Comparison of ENCODE assay signal across 17 cellular contexts in genomic region chr2:64874593-64874992, GRCh38.
DNase-seq lines count a peak whose midpoint lies in the region; ATAC-seq, FAIRE-seq and TF ChIP-seq lines count a peak whose summit lies in the region.
"Had no signal": no experiment of that assay in that cellular context is flagged by ENCODE, and none has a peak within 500 bp of the region (broad histone marks: within the 10 kb centered on the region; RNA-seq: fewer than 3 reads in every experiment).

No MANE protein-coding gene starts in this region.

- H3K27me3 ChIP-seq in HepG2 (ENCODE audit: control insufficient read depth in 1 of 2, insufficient read depth in 2 of 2, low read length in 2 of 2) (peaks cover 2 to 9% of the 10 kb centered on the region in 2 experiments; a peak in 2 of 5 replicates), right lobe of liver (no peaks in the 10 kb centered on the region), Karpas-422 (ENCODE audit: low read length) (no peaks in the 10 kb centered on the region)

- H3K9me2 ChIP-seq in Karpas-422 (replicated peaks; ENCODE audit: insufficient read depth, low read length) = no peaks in the 10 kb centered on the region

- no peaks in the 10 kb centered on the region for H3K9me3 Mint-ChIP-seq in stimulated activated naive B cell treated with anti-CD40 and anti-IgM and Interleukin-4, amounts not matched to agents 10 μg/mL and 1 μg/mL and 100 μg/mL, for 72 hours
- H3K9me3 Mint-ChIP-seq: CD4-positive, alpha-beta memory T cell had no signal

- 0 out of 2 replicates have a peak, but pooled peaks cover 8% of the 10 kb centered on the region for H3K4me1 ChIP-seq in HepG2 (ENCODE audit: insufficient read depth, low read length)
- no peaks in the 10 kb centered on the region for H3K4me1 ChIP-seq in right lobe of liver
- peaks cover 14% of the 10 kb centered on the region for H3K4me1 ChIP-seq in Karpas-422 (ENCODE audit: low read length)

- TF ChIP-seq EP300 in HepG2 (IDR thresholded peaks at IDR 0.05; ENCODE audit: low read depth in 2 of 2, low read length in 2 of 2) = no peak
- TF ChIP-seq EP300 in HepG2 (CRISPR knock-in tag; IDR thresholded peaks at IDR 0.05; ENCODE audit: borderline replicate concordance) = no peak

- DNase-seq in HepG2 (ENCODE audit: low spot score) (no peak), right lobe of liver (no peak), Karpas-422 (no peak), DMS114 treated with DMSO at 0.1 percent for 48 hours (lab: John Stamatoyannopoulos, UW; ENCODE audit: unreplicated experiment) (no peak)
- DNase-seq in stimulated activated naive B cell treated with anti-CD40 and anti-IgM and Interleukin-4, amounts not matched to agents 10 μg/mL and 1 μg/mL and 100 μg/mL, for 72 hours = no peak
- DNase-seq: C1 segment of cervical spinal cord; CD4-positive, alpha-beta memory T cell; COR-L47; DMS79; EL; GDM1; GOT3 had no signal

- no peak for TF ChIP-seq RAD21 in HepG2 (CRISPR knock-in tag; IDR thresholded peaks at IDR 0.05)

- H3K79me2 ChIP-seq in HepG2 (ENCODE audit: insufficient read depth, low read length) = no peaks in the 10 kb centered on the region
- no peaks in the 10 kb centered on the region for H3K79me2 ChIP-seq in Karpas-422 (ENCODE audit: low read length)

- POLR2A ChIA-PET in HepG2 (lab: Yijun Ruan, JAX) = no interaction called here

- H3K4me2 ChIP-seq in HepG2 (ENCODE audit: low read depth, low read length) = no peak overlapping the region
- H3K4me2 ChIP-seq in Karpas-422 (ENCODE audit: low read depth, low read length, poor library complexity, severe bottlenecking) = no peak overlapping the region

- H3K9me3 ChIP-seq in HepG2 (ENCODE audit: low read length) (no peaks in the 10 kb centered on the region), right lobe of liver (no peaks in the 10 kb centered on the region), Karpas-422 (ENCODE audit: low read length) (no peaks in the 10 kb centered on the region)
- H3K9me3 ChIP-seq: HAP-1 had no signal

- no peak overlapping the region for H3K4me3 Mint-ChIP-seq in stimulated activated naive B cell treated with anti-CD40 and anti-IgM and Interleukin-4, amounts not matched to agents 10 μg/mL and 1 μg/mL and 100 μg/mL, for 72 hours
- H3K4me3 Mint-ChIP-seq: CD4-positive, alpha-beta memory T cell had no signal

- ATAC-seq in HepG2 (no peak), right lobe of liver (no peak), GM19324 (IDR thresholded peaks at IDR 0.05; ENCODE audit: low FRiP score, unreplicated experiment) (no peak)
- ATAC-seq in stimulated activated naive B cell treated with anti-CD40 and anti-IgM and Interleukin-4, amounts not matched to agents 10 μg/mL and 1 μg/mL and 100 μg/mL, for 72 hours (replicated peaks) = no peak

- no TSS peak for BruUV-seq in HepG2 (replicated peaks; lab: Mats Ljungman, UMichigan)

- H4K20me1 ChIP-seq in HepG2 (ENCODE audit: insufficient read depth, low read length) (no peaks in the 10 kb centered on the region), Karpas-422 (ENCODE audit: insufficient read depth, low read depth, low read length) (no peaks in the 10 kb centered on the region)

- TF ChIP-seq CTCF in HepG2 (CRISPR knock-in tag; IDR thresholded peaks at IDR 0.05) (no peak), right lobe of liver (IDR thresholded peaks at IDR 0.05) (no peak)

- in situ Hi-C loops in HepG2 (cut with HindIII; ENCODE audit: extremely low pct_ligation_motif_present, low pct_unique_long_range_greater_than_20kb) = no loop called here

- TF ChIP-seq POLR2A in HepG2 (IDR thresholded peaks at IDR 0.05; ENCODE audit: insufficient read depth in 1 of 2, low read depth in 2 of 2, low read length in 2 of 2) = no peak
- no peak for TF ChIP-seq POLR2A in right lobe of liver (IDR thresholded peaks at IDR 0.05)

- CTCF ChIA-PET in HepG2 (lab: Yijun Ruan, JAX; ENCODE audit: low intra/inter-chr PET ratio, low total read pairs) = interaction anchor here (1.2 to 2.6 kb wide), 3 partner anchors 166 to 352 kb away, joined by 3 to 20 read pairs (median 11); no protein-coding TSS in a partner anchor

- H2AFZ ChIP-seq in HepG2 (ENCODE audit: low read length) (no peak overlapping the region), Karpas-422 (ENCODE audit: low read length) (0 out of 2 replicates have a peak overlapping the region, but pooled peaks have one; percentile 7)

- no peak for FAIRE-seq in HepG2 (lab: Jason Lieb, UNC)
- FAIRE-seq: GM12878, GM19239, H54 had no signal

- WGBS in HepG2 (ENCODE audit: low lambda C conversion rate) = 3% methylated on average over 1 of the region's 1 CpG
- 100% methylated on average over 1 of the region's 1 CpG for WGBS in right lobe of liver (ENCODE audit: insufficient coverage, low coverage, low lambda C conversion rate, missing lambda C conversion rate)

- H3K9ac ChIP-seq in HepG2 (ENCODE audit: insufficient read depth, low read depth, low read length) (no peak overlapping the region), Karpas-422 (ENCODE audit: low read length) (no peak overlapping the region)

- intact Hi-C loops in HepG2 (cut with micrococcal nuclease; ENCODE audit: unreplicated experiment) = no loop called here
- intact Hi-C loops in right lobe of liver (cut with DNase I) = loop anchor here in 1 of 2 donors (10.0 kb wide), 1 partner anchor 360 kb away; no protein-coding TSS in a partner anchor

- H3K36me3 Mint-ChIP-seq in stimulated activated naive B cell treated with anti-CD40 and anti-IgM and Interleukin-4, amounts not matched to agents 10 μg/mL and 1 μg/mL and 100 μg/mL, for 72 hours = peaks cover 15 to 26% of the 10 kb centered on the region in 2 donors
- H3K36me3 Mint-ChIP-seq: CD4-positive, alpha-beta memory T cell had no signal

- H3K4me3 ChIP-seq in HepG2 (replicated peaks in 1 of 3; ENCODE audit: insufficient read depth in 1 of 3, low read depth in 2 of 3, low read length in 3 of 3) (no peak overlapping the region), right lobe of liver (no peak overlapping the region), Karpas-422 (ENCODE audit: low read length) (no peak overlapping the region)
- H3K4me3 ChIP-seq: GM12878, HAP-1 had no signal

- H3K27ac Mint-ChIP-seq in stimulated activated naive B cell treated with anti-CD40 and anti-IgM and Interleukin-4, amounts not matched to agents 10 μg/mL and 1 μg/mL and 100 μg/mL, for 72 hours = peak overlapping the region; percentile 26
- H3K27ac Mint-ChIP-seq: CD4-positive, alpha-beta memory T cell had no signal

- no peak overlapping the region for H3K27ac ChIP-seq in HepG2 (ENCODE audit: extremely low read length, insufficient read depth, low read length)
- no peak overlapping the region for H3K27ac ChIP-seq in right lobe of liver
- no peak overlapping the region for H3K27ac ChIP-seq in Karpas-422 (ENCODE audit: low read length)

- H3K27me3 Mint-ChIP-seq in stimulated activated naive B cell treated with anti-CD40 and anti-IgM and Interleukin-4, amounts not matched to agents 10 μg/mL and 1 μg/mL and 100 μg/mL, for 72 hours = no peaks in the 10 kb centered on the region

- peaks cover 9 to 16% of the 10 kb centered on the region in 2 donors for H3K4me1 Mint-ChIP-seq in stimulated activated naive B cell treated with anti-CD40 and anti-IgM and Interleukin-4, amounts not matched to agents 10 μg/mL and 1 μg/mL and 100 μg/mL, for 72 hours

- H3K36me3 ChIP-seq in HepG2 (replicated peaks in 1 of 2; ENCODE audit: control insufficient read depth in 1 of 2, insufficient read depth in 2 of 2, low read length in 2 of 2) (no peaks in the 10 kb centered on the region), right lobe of liver (no peaks in the 10 kb centered on the region), Karpas-422 (ENCODE audit: insufficient read depth, low read length) (no peaks in the 10 kb centered on the region)
- H3K36me3 ChIP-seq: HAP-1 had no signal

TF ChIP-seq in HepG2, 621 proteins besides CTCF, POLR2A, EP300 and RAD21 (continues in another document):
- TF ChIP-seq ZNF580 (CRISPR knock-in tag; IDR thresholded peaks at IDR 0.05; ENCODE audit: borderline replicate concordance, low read depth) (no peak), SP4 (CRISPR knock-in tag; IDR thresholded peaks at IDR 0.05) (no peak), PCBP2 (optimal IDR thresholded peaks at IDR 0.05; ENCODE audit: low read depth, low read length, poor library complexity, severe bottlenecking) (peak; percentile 65), FIP1L1 (IDR thresholded peaks at IDR 0.05; ENCODE audit: borderline replicate concordance, insufficient read depth, low read depth, low read length) (no peak), PRDM15 (CRISPR knock-in tag; IDR thresholded peaks at IDR 0.05) (no peak), ZNF598 (CRISPR knock-in tag; IDR thresholded peaks at IDR 0.05; ENCODE audit: borderline replicate concordance) (no peak)
